ENCODE assay signal across 1 cellular context in the genomic region with DNA sequence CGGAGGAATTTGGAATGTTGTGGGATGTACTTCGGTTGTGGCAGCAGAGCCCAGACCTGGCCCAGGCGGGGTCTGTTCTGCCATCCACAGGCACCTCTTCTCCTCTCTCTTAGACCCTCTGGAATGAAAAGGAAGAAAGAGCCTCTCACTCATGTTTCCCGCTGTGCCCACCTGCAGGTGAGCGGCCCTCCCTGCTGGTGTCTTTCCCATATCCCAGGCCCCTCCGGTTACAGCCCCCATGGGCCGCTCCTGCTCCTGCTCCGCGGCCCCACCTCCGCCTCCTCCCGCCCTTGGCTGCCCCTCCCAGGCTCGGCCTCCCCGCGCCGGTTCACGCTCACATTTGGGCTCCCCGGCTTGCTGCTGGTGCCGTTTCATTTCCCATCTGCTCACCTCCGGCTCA.
TF ChIP-seq lines count a peak whose summit lies in the region.

No MANE protein-coding gene starts in this region.

TF ChIP-seq in HEK293, 187 proteins besides CTCF, POLR2A, EP300 and RAD21 (continued from another document):
- TF ChIP-seq, protein P1, sequence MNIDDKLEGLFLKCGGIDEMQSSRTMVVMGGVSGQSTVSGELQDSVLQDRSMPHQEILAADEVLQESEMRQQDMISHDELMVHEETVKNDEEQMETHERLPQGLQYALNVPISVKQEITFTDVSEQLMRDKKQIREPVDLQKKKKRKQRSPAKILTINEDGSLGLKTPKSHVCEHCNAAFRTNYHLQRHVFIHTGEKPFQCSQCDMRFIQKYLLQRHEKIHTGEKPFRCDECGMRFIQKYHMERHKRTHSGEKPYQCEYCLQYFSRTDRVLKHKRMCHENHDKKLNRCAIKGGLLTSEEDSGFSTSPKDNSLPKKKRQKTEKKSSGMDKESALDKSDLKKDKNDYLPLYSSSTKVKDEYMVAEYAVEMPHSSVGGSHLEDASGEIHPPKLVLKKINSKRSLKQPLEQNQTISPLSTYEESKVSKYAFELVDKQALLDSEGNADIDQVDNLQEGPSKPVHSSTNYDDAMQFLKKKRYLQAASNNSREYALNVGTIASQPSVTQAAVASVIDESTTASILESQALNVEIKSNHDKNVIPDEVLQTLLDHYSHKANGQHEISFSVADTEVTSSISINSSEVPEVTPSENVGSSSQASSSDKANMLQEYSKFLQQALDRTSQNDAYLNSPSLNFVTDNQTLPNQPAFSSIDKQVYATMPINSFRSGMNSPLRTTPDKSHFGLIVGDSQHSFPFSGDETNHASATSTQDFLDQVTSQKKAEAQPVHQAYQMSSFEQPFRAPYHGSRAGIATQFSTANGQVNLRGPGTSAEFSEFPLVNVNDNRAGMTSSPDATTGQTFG (tag by site-specific recombination; IDR thresholded peaks at IDR 0.05; ENCODE audit: borderline replicate concordance), result no peak
- TF ChIP-seq, protein P2, sequence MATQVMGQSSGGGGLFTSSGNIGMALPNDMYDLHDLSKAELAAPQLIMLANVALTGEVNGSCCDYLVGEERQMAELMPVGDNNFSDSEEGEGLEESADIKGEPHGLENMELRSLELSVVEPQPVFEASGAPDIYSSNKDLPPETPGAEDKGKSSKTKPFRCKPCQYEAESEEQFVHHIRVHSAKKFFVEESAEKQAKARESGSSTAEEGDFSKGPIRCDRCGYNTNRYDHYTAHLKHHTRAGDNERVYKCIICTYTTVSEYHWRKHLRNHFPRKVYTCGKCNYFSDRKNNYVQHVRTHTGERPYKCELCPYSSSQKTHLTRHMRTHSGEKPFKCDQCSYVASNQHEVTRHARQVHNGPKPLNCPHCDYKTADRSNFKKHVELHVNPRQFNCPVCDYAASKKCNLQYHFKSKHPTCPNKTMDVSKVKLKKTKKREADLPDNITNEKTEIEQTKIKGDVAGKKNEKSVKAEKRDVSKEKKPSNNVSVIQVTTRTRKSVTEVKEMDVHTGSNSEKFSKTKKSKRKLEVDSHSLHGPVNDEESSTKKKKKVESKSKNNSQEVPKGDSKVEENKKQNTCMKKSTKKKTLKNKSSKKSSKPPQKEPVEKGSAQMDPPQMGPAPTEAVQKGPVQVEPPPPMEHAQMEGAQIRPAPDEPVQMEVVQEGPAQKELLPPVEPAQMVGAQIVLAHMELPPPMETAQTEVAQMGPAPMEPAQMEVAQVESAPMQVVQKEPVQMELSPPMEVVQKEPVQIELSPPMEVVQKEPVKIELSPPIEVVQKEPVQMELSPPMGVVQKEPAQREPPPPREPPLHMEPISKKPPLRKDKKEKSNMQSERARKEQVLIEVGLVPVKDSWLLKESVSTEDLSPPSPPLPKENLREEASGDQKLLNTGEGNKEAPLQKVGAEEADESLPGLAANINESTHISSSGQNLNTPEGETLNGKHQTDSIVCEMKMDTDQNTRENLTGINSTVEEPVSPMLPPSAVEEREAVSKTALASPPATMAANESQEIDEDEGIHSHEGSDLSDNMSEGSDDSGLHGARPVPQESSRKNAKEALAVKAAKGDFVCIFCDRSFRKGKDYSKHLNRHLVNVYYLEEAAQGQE (tag by site-specific recombination; IDR thresholded peaks at IDR 0.05), result no peak
- TF ChIP-seq ZNF433 (tag by site-specific recombination; IDR thresholded peaks at IDR 0.05; ENCODE audit: low read depth), result no peak
- no peak for TF ChIP-seq SALL2 (tag by site-specific recombination; IDR thresholded peaks at IDR 0.05; ENCODE audit: borderline replicate concordance)
